ENCODE assay signal across 12 cellular contexts in genomic region chr1:216815239-216815955, GRCh38.
A peak's percentile ranks its signal among the peaks of the same experiment; 100 is the strongest.
DNase-seq lines count a peak whose midpoint lies in the region; FAIRE-seq and TF ChIP-seq lines count a peak whose summit lies in the region.
"Had no signal": no experiment of that assay in that cellular context is flagged by ENCODE, and none has a peak within 500 bp of the region (broad histone marks: within the 10 kb centered on the region; RNA-seq: fewer than 3 reads in every experiment).

No MANE protein-coding gene starts in this region.

- CTCF ChIA-PET in mammary epithelial cell (lab: Charles Lee; ENCODE audit: low non-redundant PET), result no interaction called here

- no peaks in the 10 kb centered on the region for H4K20me1 ChIP-seq in mammary epithelial cell (ENCODE audit: insufficient read depth, low read length)

- DNase-seq in NCI-H1417 (lab: John Stamatoyannopoulos, UW), result peak; percentile 17 to 65 (median 60)
- DNase-seq in NCI-H1417 treated with DMSO at 0.1 percent for 48 hours (lab: John Stamatoyannopoulos, UW), result no peak
- peak; percentile 62 to 81 for DNase-seq in SHP77 (lab: John Stamatoyannopoulos, UW)
- peak in 30 of 51 donors; percentile 2 to 60 (median 22) for DNase-seq in hypothalamus (lab: John Stamatoyannopoulos, UW)
- no peak for DNase-seq in GM03348 (ENCODE audit: low spot score)
- DNase-seq in mammary epithelial cell, result no peak
- no peak for DNase-seq in urothelium cell line (ENCODE audit: low spot score)
- DNase-seq: activated naive CD4-positive, alpha-beta T cell treated with anti-CD3 and anti-CD28 coated beads, Interleukin-2, amount 10 ng/mL, durations not matched to agents 7 days and 5 days; effector memory CD4-positive, alpha-beta T cell had no signal

- no peaks in the 10 kb centered on the region for H3K79me2 ChIP-seq in mammary epithelial cell (ENCODE audit: insufficient read depth, low read length)

- H2AFZ ChIP-seq in mammary epithelial cell (ENCODE audit: low read depth, low read length), result no peak overlapping the region

- intact Hi-C loops in mammary epithelial cell (cut with micrococcal nuclease), result no loop called here

- no peak overlapping the region for H3K4me3 ChIP-seq in skeletal muscle satellite cell (ENCODE audit: low read length)
- H3K4me3 ChIP-seq in mammary epithelial cell (replicated peaks in 1 of 3; ENCODE audit: insufficient read depth in 1 of 3, low read depth in 2 of 3, low read length in 3 of 3), result no peak overlapping the region
- H3K4me3 ChIP-seq: smooth muscle cell had no signal

- no peak for TF ChIP-seq CTCF in mammary epithelial cell (conservative IDR thresholded peaks at IDR 0.05 in 1 of 2, IDR thresholded peaks at IDR 0.05 in 1 of 2; ENCODE audit: extremely low read depth in 1 of 2, insufficient read depth in 1 of 2, low read depth in 1 of 2, low read length in 2 of 2)

- no peak overlapping the region for H3K27ac ChIP-seq in mammary epithelial cell (ENCODE audit: insufficient read depth, low read depth, low read length)
- H3K27ac ChIP-seq: 22Rv1 had no signal

- BruUV-seq in mammary epithelial cell (replicated peaks; lab: Mats Ljungman, UMichigan), result no TSS peak

- H3K9ac ChIP-seq in skeletal muscle satellite cell (ENCODE audit: low read depth, low read length) (no peak overlapping the region), mammary epithelial cell (ENCODE audit: insufficient read depth, low read length) (no peak overlapping the region)

- dilution Hi-C loops in mammary epithelial cell (cut with HindIII; ENCODE audit: low sequenced_read_pairs), result no loop called here

- WGBS in mammary epithelial cell (ENCODE audit: low coverage, missing lambda C conversion rate), result 85% methylated on average over 8 of the region's 9 CpGs

- in situ Hi-C loops in mammary epithelial cell (cut with MboI; ENCODE audit: low sequenced_read_pairs in 2 of 2), result no loop called here

- H3K9me3 ChIP-seq in skeletal muscle satellite cell (replicated peaks; ENCODE audit: low read length), result no peaks in the 10 kb centered on the region
- H3K9me3 ChIP-seq in mammary epithelial cell (replicated peaks; ENCODE audit: insufficient read depth, low read length), result no peaks in the 10 kb centered on the region

- no peak for FAIRE-seq in urothelium cell line (lab: Jason Lieb, UNC)

- H3K4me2 ChIP-seq in skeletal muscle satellite cell (ENCODE audit: low read length), result peak overlapping the region; percentile 57
- no peak overlapping the region for H3K4me2 ChIP-seq in mammary epithelial cell (ENCODE audit: insufficient read depth, low read depth, low read length)
- H3K4me2 ChIP-seq: smooth muscle cell had no signal

- no peaks in the 10 kb centered on the region for H3K27me3 ChIP-seq in skeletal muscle satellite cell (ENCODE audit: control insufficient read depth, insufficient read depth, low read length)
- no peaks in the 10 kb centered on the region for H3K27me3 ChIP-seq in mammary epithelial cell (ENCODE audit: insufficient read depth, low read length)

- H3K4me1 ChIP-seq in skeletal muscle satellite cell (ENCODE audit: control insufficient read depth, insufficient read depth, low read length) (peaks cover 14% of the 10 kb centered on the region), mammary epithelial cell (ENCODE audit: insufficient read depth, low read length) (peaks cover 4% of the 10 kb centered on the region)

- no peaks in the 10 kb centered on the region for H3K36me3 ChIP-seq in skeletal muscle satellite cell (ENCODE audit: insufficient read depth, low read length)
- H3K36me3 ChIP-seq in mammary epithelial cell (ENCODE audit: insufficient read depth, low read length), result no peaks in the 10 kb centered on the region

Comparison
In these comparisons a context has a peak if more than half of its experiments do, and no peak if none do; other contexts are left out.
1. DNase-seq: peak in NCI-H1417 (3 of 3), SHP77 (2 of 2) and hypothalamus (30 of 51); none in NCI-H1417 treated with DMSO at 0.1 percent for 48 hours (single experiment), GM03348 (single experiment), mammary epithelial cell (single experiment) and urothelium cell line (single experiment).